ENCODE assay signal across 2 cellular contexts in the genomic region with DNA sequence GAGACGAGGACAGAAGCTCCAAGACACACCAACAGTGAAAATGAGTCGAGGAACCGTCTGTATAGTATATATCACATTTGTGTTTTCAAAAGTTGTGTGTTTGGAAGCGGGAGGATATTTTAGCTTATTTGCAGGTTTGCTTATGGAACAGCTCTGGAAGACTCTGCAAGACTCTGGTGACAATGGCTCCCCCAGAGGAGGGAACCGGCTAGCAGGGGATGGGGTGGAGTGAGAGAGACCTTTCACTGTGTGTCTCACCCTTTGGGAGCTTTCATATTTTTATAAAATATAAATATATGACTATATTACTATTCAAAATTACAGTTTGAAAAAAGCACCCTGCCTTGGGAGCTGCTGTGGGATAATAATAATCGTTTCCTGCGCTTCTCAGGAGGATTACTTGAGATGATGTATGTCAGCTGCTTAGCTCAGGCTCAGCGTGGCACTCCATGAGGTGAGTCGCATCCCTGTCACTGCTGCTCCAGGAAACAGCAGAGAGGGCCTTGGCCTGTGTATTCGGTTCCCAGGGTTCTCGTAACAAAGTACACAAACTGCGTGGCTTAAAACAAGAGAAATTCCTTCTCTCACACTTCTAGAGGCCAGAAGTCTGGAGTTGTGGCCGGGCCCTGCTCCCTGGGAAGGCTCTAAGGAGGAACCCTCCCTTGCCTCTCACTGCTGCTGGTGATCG.
TF ChIP-seq lines count a peak whose summit lies in the region.

No MANE protein-coding gene starts in this region.

TF ChIP-seq in SK-N-SH, 30 proteins besides CTCF, POLR2A, EP300 and RAD21 (continued from another document):
- peak; percentile 44; the same call in 1 of the 2 replicates for TF ChIP-seq TCF12 (IDR thresholded peaks at IDR 0.05)
- no peak for TF ChIP-seq MXI1 (IDR thresholded peaks at IDR 0.05; ENCODE audit: low read depth, low read length)
- no peak for TF ChIP-seq FOXJ3 (CRISPR knock-in tag; IDR thresholded peaks at IDR 0.05)
- TF ChIP-seq FOSL2 (IDR thresholded peaks at IDR 0.05; ENCODE audit: borderline replicate concordance, low read depth) = no peak; the same call in 1 of the 2 replicates
- TF ChIP-seq, protein P1, sequence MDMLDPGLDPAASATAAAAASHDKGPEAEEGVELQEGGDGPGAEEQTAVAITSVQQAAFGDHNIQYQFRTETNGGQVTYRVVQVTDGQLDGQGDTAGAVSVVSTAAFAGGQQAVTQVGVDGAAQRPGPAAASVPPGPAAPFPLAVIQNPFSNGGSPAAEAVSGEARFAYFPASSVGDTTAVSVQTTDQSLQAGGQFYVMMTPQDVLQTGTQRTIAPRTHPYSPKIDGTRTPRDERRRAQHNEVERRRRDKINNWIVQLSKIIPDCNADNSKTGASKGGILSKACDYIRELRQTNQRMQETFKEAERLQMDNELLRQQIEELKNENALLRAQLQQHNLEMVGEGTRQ (IDR thresholded peaks at IDR 0.05; ENCODE audit: borderline replicate concordance, low read depth, low read length) = no peak
- TF ChIP-seq, protein P2, sequence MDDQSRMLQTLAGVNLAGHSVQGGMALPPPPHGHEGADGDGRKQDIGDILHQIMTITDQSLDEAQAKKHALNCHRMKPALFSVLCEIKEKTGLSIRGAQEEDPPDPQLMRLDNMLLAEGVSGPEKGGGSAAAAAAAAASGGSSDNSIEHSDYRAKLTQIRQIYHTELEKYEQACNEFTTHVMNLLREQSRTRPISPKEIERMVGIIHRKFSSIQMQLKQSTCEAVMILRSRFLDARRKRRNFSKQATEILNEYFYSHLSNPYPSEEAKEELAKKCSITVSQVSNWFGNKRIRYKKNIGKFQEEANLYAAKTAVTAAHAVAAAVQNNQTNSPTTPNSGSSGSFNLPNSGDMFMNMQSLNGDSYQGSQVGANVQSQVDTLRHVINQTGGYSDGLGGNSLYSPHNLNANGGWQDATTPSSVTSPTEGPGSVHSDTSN (IDR thresholded peaks at IDR 0.05) = peak; percentile 27; the same call in 1 of the 2 replicates
- TF ChIP-seq FOXM1 (IDR thresholded peaks at IDR 0.05; ENCODE audit: low read depth) = no peak
- no peak for TF ChIP-seq RFX5 (IDR thresholded peaks at IDR 0.05; ENCODE audit: low read length)
- TF ChIP-seq, protein P3, sequence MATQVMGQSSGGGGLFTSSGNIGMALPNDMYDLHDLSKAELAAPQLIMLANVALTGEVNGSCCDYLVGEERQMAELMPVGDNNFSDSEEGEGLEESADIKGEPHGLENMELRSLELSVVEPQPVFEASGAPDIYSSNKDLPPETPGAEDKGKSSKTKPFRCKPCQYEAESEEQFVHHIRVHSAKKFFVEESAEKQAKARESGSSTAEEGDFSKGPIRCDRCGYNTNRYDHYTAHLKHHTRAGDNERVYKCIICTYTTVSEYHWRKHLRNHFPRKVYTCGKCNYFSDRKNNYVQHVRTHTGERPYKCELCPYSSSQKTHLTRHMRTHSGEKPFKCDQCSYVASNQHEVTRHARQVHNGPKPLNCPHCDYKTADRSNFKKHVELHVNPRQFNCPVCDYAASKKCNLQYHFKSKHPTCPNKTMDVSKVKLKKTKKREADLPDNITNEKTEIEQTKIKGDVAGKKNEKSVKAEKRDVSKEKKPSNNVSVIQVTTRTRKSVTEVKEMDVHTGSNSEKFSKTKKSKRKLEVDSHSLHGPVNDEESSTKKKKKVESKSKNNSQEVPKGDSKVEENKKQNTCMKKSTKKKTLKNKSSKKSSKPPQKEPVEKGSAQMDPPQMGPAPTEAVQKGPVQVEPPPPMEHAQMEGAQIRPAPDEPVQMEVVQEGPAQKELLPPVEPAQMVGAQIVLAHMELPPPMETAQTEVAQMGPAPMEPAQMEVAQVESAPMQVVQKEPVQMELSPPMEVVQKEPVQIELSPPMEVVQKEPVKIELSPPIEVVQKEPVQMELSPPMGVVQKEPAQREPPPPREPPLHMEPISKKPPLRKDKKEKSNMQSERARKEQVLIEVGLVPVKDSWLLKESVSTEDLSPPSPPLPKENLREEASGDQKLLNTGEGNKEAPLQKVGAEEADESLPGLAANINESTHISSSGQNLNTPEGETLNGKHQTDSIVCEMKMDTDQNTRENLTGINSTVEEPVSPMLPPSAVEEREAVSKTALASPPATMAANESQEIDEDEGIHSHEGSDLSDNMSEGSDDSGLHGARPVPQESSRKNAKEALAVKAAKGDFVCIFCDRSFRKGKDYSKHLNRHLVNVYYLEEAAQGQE (IDR thresholded peaks at IDR 0.05; ENCODE audit: low read depth, low read length) = no peak

TF ChIP-seq in SK-N-SH treated with all-trans-retinoic acid at 6 μM for 48 hours, 23 proteins besides CTCF, POLR2A, EP300 and RAD21:
- TF ChIP-seq, protein P4, sequence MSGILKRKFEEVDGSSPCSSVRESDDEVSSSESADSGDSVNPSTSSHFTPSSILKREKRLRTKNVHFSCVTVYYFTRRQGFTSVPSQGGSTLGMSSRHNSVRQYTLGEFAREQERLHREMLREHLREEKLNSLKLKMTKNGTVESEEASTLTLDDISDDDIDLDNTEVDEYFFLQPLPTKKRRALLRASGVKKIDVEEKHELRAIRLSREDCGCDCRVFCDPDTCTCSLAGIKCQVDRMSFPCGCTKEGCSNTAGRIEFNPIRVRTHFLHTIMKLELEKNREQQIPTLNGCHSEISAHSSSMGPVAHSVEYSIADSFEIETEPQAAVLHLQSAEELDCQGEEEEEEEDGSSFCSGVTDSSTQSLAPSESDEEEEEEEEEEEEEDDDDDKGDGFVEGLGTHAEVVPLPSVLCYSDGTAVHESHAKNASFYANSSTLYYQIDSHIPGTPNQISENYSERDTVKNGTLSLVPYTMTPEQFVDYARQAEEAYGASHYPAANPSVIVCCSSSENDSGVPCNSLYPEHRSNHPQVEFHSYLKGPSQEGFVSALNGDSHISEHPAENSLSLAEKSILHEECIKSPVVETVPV (CRISPR knock-in tag; IDR thresholded peaks at IDR 0.05) = no peak
- no peak for TF ChIP-seq GLIS3 (CRISPR knock-in tag; IDR thresholded peaks at IDR 0.05)
- no peak for TF ChIP-seq OSR1 (CRISPR knock-in tag; IDR thresholded peaks at IDR 0.05)
- no peak for TF ChIP-seq TCF4 (CRISPR knock-in tag; IDR thresholded peaks at IDR 0.05; ENCODE audit: borderline replicate concordance)
- TF ChIP-seq, protein P5, sequence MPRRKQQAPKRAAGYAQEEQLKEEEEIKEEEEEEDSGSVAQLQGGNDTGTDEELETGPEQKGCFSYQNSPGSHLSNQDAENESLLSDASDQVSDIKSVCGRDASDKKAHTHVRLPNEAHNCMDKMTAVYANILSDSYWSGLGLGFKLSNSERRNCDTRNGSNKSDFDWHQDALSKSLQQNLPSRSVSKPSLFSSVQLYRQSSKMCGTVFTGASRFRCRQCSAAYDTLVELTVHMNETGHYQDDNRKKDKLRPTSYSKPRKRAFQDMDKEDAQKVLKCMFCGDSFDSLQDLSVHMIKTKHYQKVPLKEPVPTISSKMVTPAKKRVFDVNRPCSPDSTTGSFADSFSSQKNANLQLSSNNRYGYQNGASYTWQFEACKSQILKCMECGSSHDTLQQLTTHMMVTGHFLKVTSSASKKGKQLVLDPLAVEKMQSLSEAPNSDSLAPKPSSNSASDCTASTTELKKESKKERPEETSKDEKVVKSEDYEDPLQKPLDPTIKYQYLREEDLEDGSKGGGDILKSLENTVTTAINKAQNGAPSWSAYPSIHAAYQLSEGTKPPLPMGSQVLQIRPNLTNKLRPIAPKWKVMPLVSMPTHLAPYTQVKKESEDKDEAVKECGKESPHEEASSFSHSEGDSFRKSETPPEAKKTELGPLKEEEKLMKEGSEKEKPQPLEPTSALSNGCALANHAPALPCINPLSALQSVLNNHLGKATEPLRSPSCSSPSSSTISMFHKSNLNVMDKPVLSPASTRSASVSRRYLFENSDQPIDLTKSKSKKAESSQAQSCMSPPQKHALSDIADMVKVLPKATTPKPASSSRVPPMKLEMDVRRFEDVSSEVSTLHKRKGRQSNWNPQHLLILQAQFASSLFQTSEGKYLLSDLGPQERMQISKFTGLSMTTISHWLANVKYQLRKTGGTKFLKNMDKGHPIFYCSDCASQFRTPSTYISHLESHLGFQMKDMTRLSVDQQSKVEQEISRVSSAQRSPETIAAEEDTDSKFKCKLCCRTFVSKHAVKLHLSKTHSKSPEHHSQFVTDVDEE (CRISPR knock-in tag; IDR thresholded peaks at IDR 0.05) = no peak
- TF ChIP-seq BACH2 (CRISPR knock-in tag; IDR thresholded peaks at IDR 0.05; ENCODE audit: borderline replicate concordance) = no peak
- no peak for TF ChIP-seq CSDC2 (CRISPR knock-in tag; IDR thresholded peaks at IDR 0.05)
- TF ChIP-seq, protein P6, sequence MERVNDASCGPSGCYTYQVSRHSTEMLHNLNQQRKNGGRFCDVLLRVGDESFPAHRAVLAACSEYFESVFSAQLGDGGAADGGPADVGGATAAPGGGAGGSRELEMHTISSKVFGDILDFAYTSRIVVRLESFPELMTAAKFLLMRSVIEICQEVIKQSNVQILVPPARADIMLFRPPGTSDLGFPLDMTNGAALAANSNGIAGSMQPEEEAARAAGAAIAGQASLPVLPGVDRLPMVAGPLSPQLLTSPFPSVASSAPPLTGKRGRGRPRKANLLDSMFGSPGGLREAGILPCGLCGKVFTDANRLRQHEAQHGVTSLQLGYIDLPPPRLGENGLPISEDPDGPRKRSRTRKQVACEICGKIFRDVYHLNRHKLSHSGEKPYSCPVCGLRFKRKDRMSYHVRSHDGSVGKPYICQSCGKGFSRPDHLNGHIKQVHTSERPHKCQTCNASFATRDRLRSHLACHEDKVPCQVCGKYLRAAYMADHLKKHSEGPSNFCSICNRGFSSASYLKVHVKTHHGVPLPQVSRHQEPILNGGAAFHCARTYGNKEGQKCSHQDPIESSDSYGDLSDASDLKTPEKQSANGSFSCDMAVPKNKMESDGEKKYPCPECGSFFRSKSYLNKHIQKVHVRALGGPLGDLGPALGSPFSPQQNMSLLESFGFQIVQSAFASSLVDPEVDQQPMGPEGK (CRISPR knock-in tag; IDR thresholded peaks at IDR 0.05; ENCODE audit: borderline replicate concordance) = no peak
- TF ChIP-seq RARB (CRISPR knock-in tag; IDR thresholded peaks at IDR 0.05) = no peak
